Comparison of ENCODE assay signal across 8 cellular contexts in the genomic region with DNA sequence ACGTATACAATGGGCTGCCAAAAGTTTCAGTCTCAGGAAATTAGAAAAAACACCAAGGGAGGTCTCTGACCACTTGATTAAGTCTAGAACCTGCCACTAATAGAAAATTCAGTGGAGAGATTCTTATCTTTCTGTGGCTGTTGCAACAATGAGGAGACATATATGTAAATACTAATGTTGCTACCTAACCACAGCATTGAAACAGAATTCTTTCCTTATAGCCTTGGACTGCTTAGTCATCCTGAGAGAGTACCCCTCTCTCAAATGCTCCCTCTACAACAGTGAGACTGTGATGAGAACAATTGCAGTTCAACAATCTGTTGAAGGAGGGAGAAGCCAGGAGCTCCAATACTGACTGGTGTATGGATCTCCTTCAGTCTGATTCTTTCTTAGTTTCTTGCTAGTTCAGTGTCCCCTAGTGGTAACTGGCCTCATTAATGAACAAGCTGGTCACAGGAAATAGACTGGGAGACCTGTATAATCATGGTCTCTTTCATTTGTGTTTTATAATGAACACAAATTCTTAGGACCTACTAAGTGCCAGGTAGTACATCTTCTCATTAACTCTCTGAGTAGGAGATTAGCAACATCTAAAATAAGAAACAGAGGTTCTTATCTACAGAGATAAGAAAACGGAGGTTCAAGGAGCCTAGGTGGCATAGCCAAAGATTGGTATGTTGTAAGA.
A peak's percentile ranks its signal among the peaks of the same experiment; 100 is the strongest.
DNase-seq lines count a peak whose midpoint lies in the region; ATAC-seq and TF ChIP-seq lines count a peak whose summit lies in the region.

No MANE protein-coding gene starts in this region.

- H3K27ac Mint-ChIP-seq in activated naive CD4-positive, alpha-beta T cell treated with anti-CD3 and anti-CD28 coated beads for 36 hours: no peak overlapping the region
- H3K27ac Mint-ChIP-seq in activated naive CD4-positive, alpha-beta T cell treated with anti-CD3 and anti-CD28 coated beads, Interleukin-2, amount 10 ng/mL, durations not matched to agents 7 days and 5 days: no peak overlapping the region
- peak overlapping the region in 1 of 3 experiments; percentile 61; a peak in 1 of 7 replicates for H3K27ac Mint-ChIP-seq in H9

- no peak overlapping the region for H2AFZ ChIP-seq in H9 (ENCODE audit: low read length)

- no peak overlapping the region for H3K14ac ChIP-seq in H9 (ENCODE audit: insufficient read depth, low read length)

- H2BK20ac ChIP-seq in H9 (ENCODE audit: low read depth, low read length, poor library complexity, severe bottlenecking): no peak overlapping the region

- peaks cover 29% of the 10 kb centered on the region for H3K4me1 Mint-ChIP-seq in activated naive CD4-positive, alpha-beta T cell treated with anti-CD3 and anti-CD28 coated beads for 36 hours (ENCODE audit: low read depth)
- peaks cover 34% of the 10 kb centered on the region for H3K4me1 Mint-ChIP-seq in activated naive CD4-positive, alpha-beta T cell treated with anti-CD3 and anti-CD28 coated beads, Interleukin-2, amount 10 ng/mL, durations not matched to agents 7 days and 5 days
- H3K4me1 Mint-ChIP-seq in H9: peaks cover 28 to 41% of the 10 kb centered on the region in 2 experiments

- H4K20me1 ChIP-seq in H9 (ENCODE audit: control insufficient read depth, insufficient read depth, insufficient read length): no peaks in the 10 kb centered on the region

- H2BK5ac ChIP-seq in H9 (ENCODE audit: insufficient read length, low read length): no peak overlapping the region

- H4K8ac ChIP-seq in H9 (replicated peaks; ENCODE audit: insufficient read length, low read depth, low read length): no peak overlapping the region

- no peak overlapping the region for H2BK120ac ChIP-seq in H9 (ENCODE audit: low read depth, low read length, poor library complexity, severe bottlenecking)

- no peaks in the 10 kb centered on the region for H3K79me2 ChIP-seq in H9 (ENCODE audit: insufficient read depth, low read length)

- no peak for TF ChIP-seq EP300 in transverse colon (IDR thresholded peaks at IDR 0.05; ENCODE audit: low read depth)

- CTCF ChIA-PET in activated naive CD4-positive, alpha-beta T cell treated with anti-CD3 and anti-CD28 coated beads for 36 hours (lab: Charles Lee): interaction anchor here (0.7 to 1.6 kb wide), 9 partner anchors 10 to 536 kb away, joined by 3 to 7 read pairs (median 3); no protein-coding TSS in a partner anchor
- CTCF ChIA-PET in activated naive CD4-positive, alpha-beta T cell treated with anti-CD3 and anti-CD28 coated beads, Interleukin-2, amount 10 ng/mL, durations not matched to agents 7 days and 5 days (lab: Charles Lee): interaction anchor here (0.5 to 1.5 kb wide), 19 partner anchors 9 to 307 kb away, joined by 3 to 10 read pairs (median 3); no protein-coding TSS in a partner anchor

- DNase-seq in activated naive CD4-positive, alpha-beta T cell treated with anti-CD3 and anti-CD28 coated beads for 36 hours: peak; percentile 25
- no peak for DNase-seq in activated naive CD4-positive, alpha-beta T cell treated with anti-CD3 and anti-CD28 coated beads, Interleukin-2, amount 10 ng/mL, durations not matched to agents 7 days and 5 days
- DNase-seq in H9: no peak
- DNase-seq in Kasumi-1 (lab: John Stamatoyannopoulos, UW): peak; percentile 89 to 92
- DNase-seq in RPMI8226: peak; percentile 44
- DNase-seq in dermis microvascular lymphatic vessel endothelial cell (ENCODE audit: low read depth in 2 of 2): peak; percentile 87 to 94
- no peak for DNase-seq in lung (ENCODE audit: low spot score)
- no peak for DNase-seq in transverse colon

- intact Hi-C loops in activated naive CD4-positive, alpha-beta T cell treated with anti-CD3 and anti-CD28 coated beads for 36 hours (cut with micrococcal nuclease): loop anchor here (1.0 to 5.0 kb wide), 12 partner anchors 111 to 669 kb away; partner anchors contain the start of gene SCAF11
- intact Hi-C loops in transverse colon (cut with DNase I; ENCODE audit: low total_unique reads): loop anchor here (5.0 to 10.0 kb wide), 2 partner anchors 289 to 537 kb away; partner anchors contain the start of gene SLC38A2

- no peak overlapping the region for H3K4me2 ChIP-seq in H9 (ENCODE audit: insufficient read depth, insufficient read length, low read length)

- H3K79me1 ChIP-seq in H9 (ENCODE audit: insufficient read depth, low read depth, low read length, poor library complexity, severe bottlenecking): no peaks in the 10 kb centered on the region

- peak; percentile 81 for ATAC-seq in lung (ENCODE audit: insufficient read depth, low FRiP score)

- peak; percentile 78 for TF ChIP-seq CTCF in H9 (conservative IDR thresholded peaks at IDR 0.05)
- TF ChIP-seq CTCF in lung (IDR thresholded peaks at IDR 0.05; ENCODE audit: control extremely low read depth, extremely low read depth): peak; percentile 60
- TF ChIP-seq CTCF in transverse colon (IDR thresholded peaks at IDR 0.05): peak; percentile 75 to 87 (median 77)

- no peak overlapping the region for H4K5ac ChIP-seq in H9 (ENCODE audit: insufficient read length, low read depth, low read length)

- H3K4me3 Mint-ChIP-seq in activated naive CD4-positive, alpha-beta T cell treated with anti-CD3 and anti-CD28 coated beads for 36 hours: no peak overlapping the region
- no peak overlapping the region for H3K4me3 Mint-ChIP-seq in activated naive CD4-positive, alpha-beta T cell treated with anti-CD3 and anti-CD28 coated beads, Interleukin-2, amount 10 ng/mL, durations not matched to agents 7 days and 5 days
- no peak overlapping the region for H3K4me3 Mint-ChIP-seq in H9

- TF ChIP-seq POLR2A in transverse colon (IDR thresholded peaks at IDR 0.05): no peak

- peaks cover 5% of the 10 kb centered on the region; the same call in 1 of the 2 replicates for H3K4me1 ChIP-seq in H9 (ENCODE audit: insufficient read depth, low read length)
- H3K4me1 ChIP-seq in lung (ENCODE audit: control insufficient read depth in 2 of 2, insufficient read depth in 2 of 2, low read length in 2 of 2): peaks cover 0 to 19% of the 10 kb centered on the region in 2 donors
- H3K4me1 ChIP-seq in transverse colon: peaks cover 0 to 36% (median 20%) of the 10 kb centered on the region in 4 donors

- no peak overlapping the region for H3K9ac ChIP-seq in H9 (ENCODE audit: extremely low read depth, insufficient read length, low read length)

- no CpG with 5 or more reads among the region's 2 CpGs for WGBS in H9 (ENCODE audit: extremely low coverage, insufficient read length, low lambda C conversion rate)
- 29 to 36% methylated on average over 2 of the region's 2 CpGs for WGBS in lung, 2 donors
- 37 to 53% methylated on average over 2 of the region's 2 CpGs for WGBS in transverse colon (ENCODE audit: low coverage in 1 of 2), 2 donors

- H3K4ac ChIP-seq in H9 (ENCODE audit: low read depth, low read length): no peak overlapping the region

- H3K36me3 ChIP-seq in lung (ENCODE audit: control insufficient read depth in 2 of 2, insufficient read depth in 2 of 2, low read length in 2 of 2) (no peaks in the 10 kb centered on the region), transverse colon (no peaks in the 10 kb centered on the region)

- H3K27ac ChIP-seq in H9 (ENCODE audit: insufficient read length, low read depth, low read length): no peak overlapping the region
- H3K27ac ChIP-seq in lung (ENCODE audit: low read depth in 1 of 2, low read length in 1 of 2): peak overlapping the region; percentile 36 to 53
- H3K27ac ChIP-seq in transverse colon: peak overlapping the region; percentile 61 to 68 (median 66)

- H3T11ph ChIP-seq in H9 (ENCODE audit: low read length): no peak overlapping the region

- H3K36me3 Mint-ChIP-seq in activated naive CD4-positive, alpha-beta T cell treated with anti-CD3 and anti-CD28 coated beads for 36 hours (ENCODE audit: low read depth): no peaks in the 10 kb centered on the region
- no peaks in the 10 kb centered on the region for H3K36me3 Mint-ChIP-seq in activated naive CD4-positive, alpha-beta T cell treated with anti-CD3 and anti-CD28 coated beads, Interleukin-2, amount 10 ng/mL, durations not matched to agents 7 days and 5 days
- no peaks in the 10 kb centered on the region for H3K36me3 Mint-ChIP-seq in H9 (ENCODE audit: insufficient read depth in 1 of 3, low read depth in 3 of 3)

- H2AK5ac ChIP-seq in H9 (ENCODE audit: insufficient read length, low read length): no peak overlapping the region

- no peak overlapping the region for H3K23ac ChIP-seq in H9 (ENCODE audit: insufficient read length, low read depth, low read length)

- H2BK12ac ChIP-seq in H9 (ENCODE audit: insufficient read length, low read depth, low read length): no peak overlapping the region

- in situ Hi-C loops in transverse colon (cut with MboI; ENCODE audit: low pct_ligation_motif_present in 1 of 4, low pct_unique_long_range_greater_than_20kb in 1 of 4, low sequenced_read_pairs in 3 of 4): loop anchor here (10.0 to 25.0 kb wide), 5 partner anchors 297 to 549 kb away; partner anchors contain the start of gene SLC38A2 (in 1 of the 4)

- no peaks in the 10 kb centered on the region for H3K27me3 Mint-ChIP-seq in activated naive CD4-positive, alpha-beta T cell treated with anti-CD3 and anti-CD28 coated beads for 36 hours (ENCODE audit: low read depth)
- no peaks in the 10 kb centered on the region for H3K27me3 Mint-ChIP-seq in activated naive CD4-positive, alpha-beta T cell treated with anti-CD3 and anti-CD28 coated beads, Interleukin-2, amount 10 ng/mL, durations not matched to agents 7 days and 5 days
- H3K27me3 Mint-ChIP-seq in H9 (ENCODE audit: low read depth): no peaks in the 10 kb centered on the region

- H3K9me3 Mint-ChIP-seq in activated naive CD4-positive, alpha-beta T cell treated with anti-CD3 and anti-CD28 coated beads for 36 hours: peaks cover 2% of the 10 kb centered on the region
- no peaks in the 10 kb centered on the region for H3K9me3 Mint-ChIP-seq in activated naive CD4-positive, alpha-beta T cell treated with anti-CD3 and anti-CD28 coated beads, Interleukin-2, amount 10 ng/mL, durations not matched to agents 7 days and 5 days
- no peaks in the 10 kb centered on the region for H3K9me3 Mint-ChIP-seq in H9

- no peak overlapping the region for H3K56ac ChIP-seq in H9 (ENCODE audit: insufficient read length, low read depth, low read length)

- H3K9me3 ChIP-seq in H9 (ENCODE audit: control insufficient read depth, low read depth, low read length) (no peaks in the 10 kb centered on the region), lung (ENCODE audit: control insufficient read depth in 2 of 2, insufficient read depth in 1 of 2, low read length in 1 of 2) (no peaks in the 10 kb centered on the region), transverse colon (no peaks in the 10 kb centered on the region)

- H3K27me3 ChIP-seq in H9 (ENCODE audit: insufficient read depth, low read length) (no peaks in the 10 kb centered on the region), lung (ENCODE audit: control insufficient read depth, insufficient read depth) (no peaks in the 10 kb centered on the region), transverse colon (no peaks in the 10 kb centered on the region)

- no peak overlapping the region for H2BK15ac ChIP-seq in H9 (ENCODE audit: low read depth, low read length)

- H3K4me3 ChIP-seq in lung: no peak overlapping the region
- H3K4me3 ChIP-seq in transverse colon: no peak overlapping the region

- no peak overlapping the region for H4K91ac ChIP-seq in H9 (ENCODE audit: insufficient read length, low read depth, low read length)

- H3K23me2 ChIP-seq in H9 (ENCODE audit: insufficient read length, low read depth, low read length, poor library complexity, severe bottlenecking): no peaks in the 10 kb centered on the region

- H3K18ac ChIP-seq in H9 (ENCODE audit: insufficient read length, low read depth, low read length): no peak overlapping the region

Comparison
In these comparisons a context has a peak if more than half of its experiments do, and no peak if none do; other contexts are left out.
1. DNase-seq: peak in activated naive CD4-positive, alpha-beta T cell treated with anti-CD3 and anti-CD28 coated beads for 36 hours (single experiment), Kasumi-1 (2 of 2), RPMI8226 (single experiment) and dermis microvascular lymphatic vessel endothelial cell (2 of 2); none in activated naive CD4-positive, alpha-beta T cell treated with anti-CD3 and anti-CD28 coated beads, Interleukin-2, amount 10 ng/mL, durations not matched to agents 7 days and 5 days (single experiment), H9 (single experiment), lung (single experiment) and transverse colon (single experiment).
2. Peak in every context shown above with its lines, with median percentiles within 50 percentile points of each other: CTCF ChIP-seq.